12 cellular contexts compared by ENCODE assay signal in genomic region chr7:16933296-16934248, GRCh38. TPM values are rescaled to one million over a fixed set of nuclear protein-coding genes. Genes with fewer than 3 reads are reported as not detected.
DNase-seq lines count a peak whose midpoint lies in the region; ATAC-seq, FAIRE-seq and TF ChIP-seq lines count a peak whose summit lies in the region.
"Had no signal": no experiment of that assay in that cellular context is flagged by ENCODE, and none has a peak within 500 bp of the region (broad histone marks: within the 10 kb centered on the region; RNA-seq: fewer than 3 reads in every experiment).

No MANE protein-coding gene starts in this region.

- no peak for TF ChIP-seq RAD21 in K562 (CRISPR knock-in tag; conservative IDR thresholded peaks at IDR 0.05 in 1 of 2, IDR thresholded peaks at IDR 0.05 in 1 of 2)

- H3K9ac ChIP-seq in K562 (ENCODE audit: insufficient read depth in 1 of 2, low read depth in 2 of 2, low read length in 2 of 2), result no peak overlapping the region

- TF ChIP-seq EP300 in K562 (IDR thresholded peaks at IDR 0.05; ENCODE audit: low read length), result no peak

- H3K9me1 ChIP-seq in K562 (ENCODE audit: control insufficient read depth, insufficient read depth, low read length), result no peaks in the 10 kb centered on the region

- peak; percentile 35 for DNase-seq in activated naive CD4-positive, alpha-beta T cell treated with anti-CD3 and anti-CD28 coated beads for 36 hours
- DNase-seq in activated naive CD4-positive, alpha-beta T cell treated with anti-CD3 and anti-CD28 coated beads, Interleukin-2, amount 50 U/mL, for 16 hours, result no peak
- DNase-seq in NOMO-1 (lab: John Stamatoyannopoulos, UW; ENCODE audit: unreplicated experiment in 2 of 2) (peak; percentile 93 to 94), K562 (ENCODE audit: extremely low read depth in 1 of 4, low spot score in 3 of 4) (no peak), iPS-NIHi11 (ENCODE audit: low spot score) (no peak)
- no peak for DNase-seq in stimulated activated naive B cell treated with anti-CD40 and anti-IgM and Interleukin-4, amounts not matched to agents 10 μg/mL and 1 μg/mL and 100 μg/mL, for 72 hours
- DNase-seq: activated T-cell treated with anti-CD3 and anti-CD28 coated beads for 4 hours, heart right ventricle had no signal

- H3K4me1 ChIP-seq in K562 (replicated peaks in 1 of 2; ENCODE audit: control insufficient read depth in 2 of 2, insufficient read depth in 2 of 2, low read length in 2 of 2), result no peaks in the 10 kb centered on the region; a peak in 1 of 5 replicates

- no peaks in the 10 kb centered on the region for H3K9me3 ChIP-seq in K562 (replicated peaks; ENCODE audit: control insufficient read depth, insufficient read depth, low read depth, low read length)
- H3K9me3 ChIP-seq: heart right ventricle had no signal

- ATAC-seq in K562, result no peak
- peak; percentile 59 to 62 for ATAC-seq in stimulated activated naive B cell treated with anti-CD40 and anti-IgM and Interleukin-4, amounts not matched to agents 10 μg/mL and 1 μg/mL and 100 μg/mL, for 72 hours (replicated peaks)
- no peak for ATAC-seq in GM18858 (IDR thresholded peaks at IDR 0.05; ENCODE audit: unreplicated experiment)
- no peak for ATAC-seq in HG02840 (IDR thresholded peaks at IDR 0.05; ENCODE audit: low FRiP score, unreplicated experiment)

- BruUV-seq in K562 (replicated peaks; lab: Mats Ljungman, UMichigan), result no TSS peak

- no peaks in the 10 kb centered on the region for H3K79me2 ChIP-seq in K562 (ENCODE audit: control insufficient read depth, insufficient read depth, low read length)

- WGBS in K562 (ENCODE audit: insufficient coverage, low coverage, missing lambda C conversion rate), result 0% methylated on average over 5 of the region's 5 CpGs

- no peaks in the 10 kb centered on the region for H3K9me3 Mint-ChIP-seq in activated naive CD4-positive, alpha-beta T cell treated with anti-CD3 and anti-CD28 coated beads for 36 hours
- H3K9me3 Mint-ChIP-seq in stimulated activated naive B cell treated with anti-CD40 and anti-IgM and Interleukin-4, amounts not matched to agents 10 μg/mL and 1 μg/mL and 100 μg/mL, for 72 hours, result no peaks in the 10 kb centered on the region

- peaks cover 2% of the 10 kb centered on the region for H3K27me3 Mint-ChIP-seq in activated naive CD4-positive, alpha-beta T cell treated with anti-CD3 and anti-CD28 coated beads for 36 hours (ENCODE audit: low read depth)
- peaks cover 4 to 13% of the 10 kb centered on the region in 2 donors for H3K27me3 Mint-ChIP-seq in stimulated activated naive B cell treated with anti-CD40 and anti-IgM and Interleukin-4, amounts not matched to agents 10 μg/mL and 1 μg/mL and 100 μg/mL, for 72 hours

- no peak overlapping the region for H2AFZ ChIP-seq in K562 (ENCODE audit: low read depth, low read length)

- no peak for FAIRE-seq in K562 (lab: Jason Lieb, UNC)
- FAIRE-seq: colon had no signal

- H3K4me3 ChIP-seq in K562, result no peak overlapping the region
- H3K4me3 ChIP-seq: heart right ventricle had no signal

- no peaks in the 10 kb centered on the region for H3K36me3 ChIP-seq in K562 (ENCODE audit: control insufficient read depth, insufficient read depth, low read length)
- H3K36me3 ChIP-seq: heart right ventricle had no signal

- H3K27ac Mint-ChIP-seq in activated naive CD4-positive, alpha-beta T cell treated with anti-CD3 and anti-CD28 coated beads for 36 hours, result no peak overlapping the region
- H3K27ac Mint-ChIP-seq in stimulated activated naive B cell treated with anti-CD40 and anti-IgM and Interleukin-4, amounts not matched to agents 10 μg/mL and 1 μg/mL and 100 μg/mL, for 72 hours, result peak overlapping the region; percentile 9

- H3K27me3 ChIP-seq in K562 (ENCODE audit: control insufficient read depth in 2 of 2, insufficient read depth in 2 of 2, low read length in 2 of 2), result peaks cover 0 to 4% of the 10 kb centered on the region in 2 experiments; a peak in 2 of 5 replicates
- H3K27me3 ChIP-seq: heart right ventricle had no signal

- CTCF ChIA-PET in activated naive CD4-positive, alpha-beta T cell treated with anti-CD3 and anti-CD28 coated beads for 36 hours (lab: Charles Lee), result no interaction called here
- CTCF ChIA-PET in K562 (lab: Yijun Ruan, JAX; ENCODE audit: low intra/inter-chr PET ratio), result no interaction called here

- TF ChIP-seq POLR2A in K562 (conservative IDR thresholded peaks at IDR 0.05), result no peak

- no peaks in the 10 kb centered on the region for H4K20me1 ChIP-seq in K562 (replicated peaks; ENCODE audit: control insufficient read depth, insufficient read depth, low read length)

- no peak overlapping the region for H3K4me2 ChIP-seq in K562 (ENCODE audit: insufficient read depth, low read length)

- no peak overlapping the region for H3K27ac ChIP-seq in K562 (ENCODE audit: extremely low read depth, low read depth, low read length)
- H3K27ac ChIP-seq: heart right ventricle had no signal

- intact Hi-C loops in activated naive CD4-positive, alpha-beta T cell treated with anti-CD3 and anti-CD28 coated beads for 36 hours (cut with micrococcal nuclease), result loop anchor here (2.0 to 5.0 kb wide), 3 partner anchors 225 to 511 kb away; partner anchors contain the start of gene CRPPA
- intact Hi-C loops in K562 (cut with micrococcal nuclease), result no loop called here

- H3K36me3 Mint-ChIP-seq in activated naive CD4-positive, alpha-beta T cell treated with anti-CD3 and anti-CD28 coated beads for 36 hours (ENCODE audit: low read depth), result no peaks in the 10 kb centered on the region
- no peaks in the 10 kb centered on the region for H3K36me3 Mint-ChIP-seq in stimulated activated naive B cell treated with anti-CD40 and anti-IgM and Interleukin-4, amounts not matched to agents 10 μg/mL and 1 μg/mL and 100 μg/mL, for 72 hours

- no peak overlapping the region for H3K4me3 Mint-ChIP-seq in activated naive CD4-positive, alpha-beta T cell treated with anti-CD3 and anti-CD28 coated beads for 36 hours
- H3K4me3 Mint-ChIP-seq in stimulated activated naive B cell treated with anti-CD40 and anti-IgM and Interleukin-4, amounts not matched to agents 10 μg/mL and 1 μg/mL and 100 μg/mL, for 72 hours, result peak overlapping the region; percentile 33 to 54

- TF ChIP-seq CTCF in K562 (IDR thresholded peaks at IDR 0.05 in 2 of 3, conservative IDR thresholded peaks at IDR 0.05 in 1 of 3; ENCODE audit: insufficient read depth in 2 of 3, low read depth in 1 of 3, low read length in 3 of 3), result no peak

- in situ Hi-C loops in K562 (cut with MboI), result no loop called here

- POLR2A ChIA-PET in K562 (lab: Yijun Ruan, JAX), result no interaction called here

- peaks cover 48% of the 10 kb centered on the region for H3K4me1 Mint-ChIP-seq in activated naive CD4-positive, alpha-beta T cell treated with anti-CD3 and anti-CD28 coated beads for 36 hours (ENCODE audit: low read depth)
- H3K4me1 Mint-ChIP-seq in stimulated activated naive B cell treated with anti-CD40 and anti-IgM and Interleukin-4, amounts not matched to agents 10 μg/mL and 1 μg/mL and 100 μg/mL, for 72 hours, result peaks cover 30 to 46% of the 10 kb centered on the region in 2 donors

TF ChIP-seq in K562, 482 proteins besides CTCF, POLR2A, EP300 and RAD21:
- TF ChIP-seq TRIM25 (IDR thresholded peaks at IDR 0.05; ENCODE audit: borderline replicate concordance) (no peak), KAT8 (IDR thresholded peaks at IDR 0.05; ENCODE audit: low read depth) (no peak), SPI1 (IDR thresholded peaks at IDR 0.05; ENCODE audit: borderline replicate concordance, low read depth, low read length) (peak; percentile 61; the same call in 1 of the 2 replicates)

RNA-seq across cellular contexts. Expression of gene AGR3, which starts 51.8 kb away (rescaled TPM):
- total RNA-seq in activated naive CD4-positive, alpha-beta T cell treated with anti-CD3 and anti-CD28 coated beads for 36 hours, result not detected
- total RNA-seq in K562 (2011; cell fraction: chromatin; rRNA removed; ENCODE audit: low replicate concordance), result not detected in 2 replicates
- total RNA-seq in K562 (2011; cell fraction: nucleolus; rRNA removed), result not detected in 2 replicates
- not detected in 2 replicates for total RNA-seq in K562 (2011; cell fraction: nucleoplasm; rRNA removed)
- total RNA-seq in K562 (2014; rRNA removed), result not detected in 2 replicates
- total RNA-seq in K562 (2014; rRNA removed; fragmentation: Illumina TruSeq; extraction: Trizol), result not detected in 2 replicates
- not detected in 2 replicates for total RNA-seq in K562 (2015; rRNA removed; fragmentation: Illumina TruSeq; extraction: Trizol)
- not detected in 2 replicates for total RNA-seq in K562 (2021)
- polyA plus RNA-seq in K562 (2011; rRNA removed), result not detected in 2 replicates
- not detected in 2 replicates for polyA plus RNA-seq in K562 (2011; cell fraction: cytosol; rRNA removed)
- not detected in 2 replicates for polyA plus RNA-seq in K562 (2011; cell fraction: nucleus; rRNA removed)
- not detected in 2 replicates for polyA plus RNA-seq in K562 (2012)
- polyA plus RNA-seq in K562 (2014; fragmentation: Illumina TruSeq; extraction: Trizol), result not detected in 2 replicates
- not detected for polyA plus RNA-seq in K562 (2014; fragmentation: Nextera tagmentation; extraction: Ambion mirVana)
- not detected in 2 replicates for polyA plus RNA-seq in K562 (2014; rRNA removed)
- not detected in 2 replicates for polyA minus RNA-seq in K562 (2011; rRNA and poly(A)+ RNA removed)
- polyA minus RNA-seq in K562 (2011; cell fraction: cytosol; rRNA and poly(A)+ RNA removed), result not detected in 2 replicates
- polyA minus RNA-seq in K562 (2011; cell fraction: nucleus; rRNA and poly(A)+ RNA removed), result not detected in 2 replicates
- total RNA-seq: heart right ventricle, SK-MEL-5 had no signal
- polyA plus RNA-seq: heart right ventricle had no signal

Comparison
In these comparisons a context has a peak if more than half of its experiments do, and no peak if none do; other contexts are left out.
1. DNase-seq: peak in activated naive CD4-positive, alpha-beta T cell treated with anti-CD3 and anti-CD28 coated beads for 36 hours (single experiment) and NOMO-1 (2 of 2); none in activated naive CD4-positive, alpha-beta T cell treated with anti-CD3 and anti-CD28 coated beads, Interleukin-2, amount 50 U/mL, for 16 hours (single experiment), K562 (0 of 4), stimulated activated naive B cell treated with anti-CD40 and anti-IgM and Interleukin-4, amounts not matched to agents 10 μg/mL and 1 μg/mL and 100 μg/mL, for 72 hours (single experiment) and iPS-NIHi11 (single experiment).
2. ATAC-seq: peak in stimulated activated naive B cell treated with anti-CD40 and anti-IgM and Interleukin-4, amounts not matched to agents 10 μg/mL and 1 μg/mL and 100 μg/mL, for 72 hours (2 of 2); none in K562 (single experiment), GM18858 (single experiment) and HG02840 (single experiment).